25 cellular contexts compared by ENCODE assay signal in genomic region chr6:137780447-137781034, GRCh38.
DNase-seq lines count a peak whose midpoint lies in the region; ATAC-seq, FAIRE-seq and TF ChIP-seq lines count a peak whose summit lies in the region.
"Had no signal": no experiment of that assay in that cellular context is flagged by ENCODE, and none has a peak within 500 bp of the region (broad histone marks: within the 10 kb centered on the region; RNA-seq: fewer than 3 reads in every experiment).

No MANE protein-coding gene starts in this region.

- no peak overlapping the region for H3K4me3 ChIP-seq in K562
- no peak overlapping the region for H3K4me3 ChIP-seq in stomach
- no peak overlapping the region for H3K4me3 ChIP-seq in SJCRH30
- H3K4me3 ChIP-seq: skin epidermis, thoracic aorta had no signal

- no peaks in the 10 kb centered on the region for H3K9me1 ChIP-seq in K562 (ENCODE audit: control insufficient read depth, insufficient read depth, low read length)

- DNase-seq in Kasumi-1 (lab: John Stamatoyannopoulos, UW) (peak; percentile 22 to 35), K562 (ENCODE audit: extremely low read depth in 1 of 4, low spot score in 3 of 4) (no peak), mesothelial cell of epicardium (ENCODE audit: low spot score in 2 of 2, unreplicated experiment in 2 of 2) (no peak), stomach (no peak), omental fat pad (ENCODE audit: low spot score) (no peak), SJCRH30 (no peak)
- DNase-seq in stimulated activated CD4-positive, alpha-beta T cell treated with anti-CD3 and anti-CD28 coated beads, Interleukin-15, amount 100 ng/mL, for 24 hours, result no peak
- DNase-seq: activated CD4-positive, alpha-beta T cell treated with anti-CD3 and anti-CD28 coated beads, Interleukin-2, amount 50 U/mL, for 1 hour; activated naive CD4-positive, alpha-beta T cell treated with anti-CD3 and anti-CD28 coated beads for 36 hours; BE2C; dermis blood vessel endothelial cell; DMS 273 treated with DMSO at 0.1 percent for 48 hours; hypothalamus; kidney; midbrain; NCI-H1092 treated with DMSO at 0.1 percent for 48 hours; NCI-H510A treated with DMSO at 0.1 percent for 48 hours; OCI-M1; SK-N-SH; stimulated activated CD4-positive, alpha-beta T cell treated with anti-CD3 and anti-CD28 coated beads, Interleukin-4, amount 100 ng/mL, for 4 hours; stimulated activated CD8-positive, alpha-beta memory T cell treated with anti-CD3 and anti-CD28 coated beads, Interleukin-4, amount 100 ng/mL, for 48 hours had no signal

- H3K9me3 ChIP-seq in K562 (replicated peaks; ENCODE audit: control insufficient read depth, insufficient read depth, low read depth, low read length) (no peaks in the 10 kb centered on the region), stomach (no peaks in the 10 kb centered on the region), SJCRH30 (replicated peaks) (0 out of 2 replicates have a peak, but pooled peaks cover 4% of the 10 kb centered on the region)
- H3K9me3 ChIP-seq: BE2C, SK-N-SH, thoracic aorta had no signal

- TF ChIP-seq CTCF in K562 (IDR thresholded peaks at IDR 0.05 in 2 of 3, conservative IDR thresholded peaks at IDR 0.05 in 1 of 3; ENCODE audit: insufficient read depth in 2 of 3, low read depth in 1 of 3, low read length in 3 of 3) (no peak), mesothelial cell of epicardium (IDR thresholded peaks at IDR 0.05; ENCODE audit: unreplicated experiment) (no peak), stomach (IDR thresholded peaks at IDR 0.05) (no peak), omental fat pad (IDR thresholded peaks at IDR 0.05) (no peak)

- peak; percentile 16; the same call in 2 of the 3 replicates for ATAC-seq in K562
- ATAC-seq in omental fat pad (ENCODE audit: low FRiP score), result no peak
- no peak for ATAC-seq in HG03354 (IDR thresholded peaks at IDR 0.05; ENCODE audit: poor library complexity, severe bottlenecking, unreplicated experiment)

- intact Hi-C loops in K562 (cut with micrococcal nuclease) (no loop called here), stomach (cut with DNase I; ENCODE audit: low total_unique reads) (no loop called here)

- POLR2A ChIA-PET in K562 (lab: Yijun Ruan, JAX), result interaction anchor here (1.5 kb wide), 1 partner anchor 10 kb away, joined by 4 read pairs; no protein-coding TSS in a partner anchor

- H3K4me3 Mint-ChIP-seq in mesothelial cell of epicardium, result no peak overlapping the region
- H3K4me3 Mint-ChIP-seq: activated naive CD4-positive, alpha-beta T cell treated with anti-CD3 and anti-CD28 coated beads for 36 hours had no signal

- H3K27ac Mint-ChIP-seq in mesothelial cell of epicardium, result peak overlapping the region; percentile 76
- H3K27ac Mint-ChIP-seq: activated naive CD4-positive, alpha-beta T cell treated with anti-CD3 and anti-CD28 coated beads for 36 hours had no signal

- TF ChIP-seq EP300 in K562 (IDR thresholded peaks at IDR 0.05; ENCODE audit: low read length) (no peak), stomach (IDR thresholded peaks at IDR 0.05) (no peak)

- H3K9ac ChIP-seq in K562 (ENCODE audit: insufficient read depth in 1 of 2, low read depth in 2 of 2, low read length in 2 of 2), result no peak overlapping the region; a peak in 1 of 4 replicates
- H3K9ac ChIP-seq: SK-N-SH had no signal

- no peak overlapping the region for H3K27ac ChIP-seq in K562 (ENCODE audit: extremely low read depth, low read depth, low read length)
- peak overlapping the region; percentile 9 to 79 (median 68) for H3K27ac ChIP-seq in stomach
- no peak overlapping the region for H3K27ac ChIP-seq in SJCRH30
- H3K27ac ChIP-seq: skin epidermis, thoracic aorta had no signal

- peaks cover 2% of the 10 kb centered on the region for H3K36me3 Mint-ChIP-seq in mesothelial cell of epicardium

- TF ChIP-seq POLR2A in K562 (conservative IDR thresholded peaks at IDR 0.05) (no peak), stomach (IDR thresholded peaks at IDR 0.05) (no peak)

- FAIRE-seq in K562 (lab: Jason Lieb, UNC), result no peak
- FAIRE-seq: GM12892, kidney had no signal

- no peaks in the 10 kb centered on the region for H3K36me3 ChIP-seq in K562 (ENCODE audit: control insufficient read depth, insufficient read depth, low read length)
- no peaks in the 10 kb centered on the region for H3K36me3 ChIP-seq in stomach
- no peaks in the 10 kb centered on the region for H3K36me3 ChIP-seq in SJCRH30
- H3K36me3 ChIP-seq: BE2C, thoracic aorta had no signal

- H3K4me1 Mint-ChIP-seq in mesothelial cell of epicardium, result peaks cover 50% of the 10 kb centered on the region

- WGBS in K562 (ENCODE audit: insufficient coverage, low coverage, missing lambda C conversion rate), result 71% methylated on average over 7 of the region's 7 CpGs
- WGBS in stomach, 5 donors, result 59 to 83% (median 79%) methylated on average over 7 of the region's 7 CpGs

- peaks cover 4% of the 10 kb centered on the region for H3K9me3 Mint-ChIP-seq in mesothelial cell of epicardium
- H3K9me3 Mint-ChIP-seq: activated naive CD4-positive, alpha-beta T cell treated with anti-CD3 and anti-CD28 coated beads for 36 hours had no signal

- no TSS peak for BruUV-seq in K562 (replicated peaks; lab: Mats Ljungman, UMichigan)

- CTCF ChIA-PET in K562 (lab: Yijun Ruan, JAX; ENCODE audit: low intra/inter-chr PET ratio), result no interaction called here

- no peaks in the 10 kb centered on the region for H3K79me2 ChIP-seq in K562 (ENCODE audit: control insufficient read depth, insufficient read depth, low read length)

- 0 out of 5 replicates have a peak, but pooled peaks cover 0 to 8% of the 10 kb centered on the region in 2 experiments for H3K4me1 ChIP-seq in K562 (replicated peaks in 1 of 2; ENCODE audit: control insufficient read depth in 2 of 2, insufficient read depth in 2 of 2, low read length in 2 of 2)
- H3K4me1 ChIP-seq in stomach, result peaks cover 16 to 41% (median 24%) of the 10 kb centered on the region in 4 donors
- peaks cover 36% of the 10 kb centered on the region for H3K4me1 ChIP-seq in SJCRH30
- H3K4me1 ChIP-seq: BE2C had no signal

- in situ Hi-C loops in K562 (cut with MboI), result no loop called here

- peak overlapping the region; percentile 64; the same call in 1 of the 2 replicates for H2AFZ ChIP-seq in K562 (ENCODE audit: low read depth, low read length)

- no peaks in the 10 kb centered on the region for H3K27me3 Mint-ChIP-seq in mesothelial cell of epicardium (ENCODE audit: low read depth)

- no peak overlapping the region for H3K4me2 ChIP-seq in K562 (ENCODE audit: insufficient read depth, low read length)
- H3K4me2 ChIP-seq: SK-N-SH had no signal

- no peaks in the 10 kb centered on the region for H3K27me3 ChIP-seq in K562 (ENCODE audit: control insufficient read depth in 2 of 2, insufficient read depth in 2 of 2, low read length in 2 of 2)
- H3K27me3 ChIP-seq in stomach, result no peaks in the 10 kb centered on the region
- H3K27me3 ChIP-seq in SJCRH30, result no peaks in the 10 kb centered on the region
- H3K27me3 ChIP-seq: BE2C had no signal

- no peaks in the 10 kb centered on the region for H4K20me1 ChIP-seq in K562 (replicated peaks; ENCODE audit: control insufficient read depth, insufficient read depth, low read length)

- TF ChIP-seq RAD21 in K562 (CRISPR knock-in tag; conservative IDR thresholded peaks at IDR 0.05 in 1 of 2, IDR thresholded peaks at IDR 0.05 in 1 of 2), result no peak

TF ChIP-seq in K562, 482 proteins besides CTCF, POLR2A, EP300 and RAD21:
- TF ChIP-seq SPI1 (IDR thresholded peaks at IDR 0.05; ENCODE audit: borderline replicate concordance, low read depth, low read length), result peak; percentile 39; the same call in 1 of the 2 replicates
- no peak for TF ChIP-seq SLC30A9 (CRISPR knock-in tag; IDR thresholded peaks at IDR 0.05)

Comparison
In these comparisons a context has a peak if more than half of its experiments do, and no peak if none do; other contexts are left out.
1. DNase-seq: peak in Kasumi-1 (2 of 2); none in K562 (0 of 4), mesothelial cell of epicardium (0 of 2), stomach (single experiment), omental fat pad (single experiment), stimulated activated CD4-positive, alpha-beta T cell treated with anti-CD3 and anti-CD28 coated beads, Interleukin-15, amount 100 ng/mL, for 24 hours (single experiment) and SJCRH30 (0 of 2).
2. H3K27ac ChIP-seq: peak in stomach (5 of 5); none in K562 (single experiment) and SJCRH30 (single experiment).